ENCODE assay signal across 18 cellular contexts in genomic region chr11:35344990-35345655, GRCh38.
DNase-seq lines count a peak whose midpoint lies in the region; ATAC-seq and TF ChIP-seq lines count a peak whose summit lies in the region.
"Had no signal": no experiment of that assay in that cellular context is flagged by ENCODE, and none has a peak within 500 bp of the region (broad histone marks: within the 10 kb centered on the region; RNA-seq: fewer than 3 reads in every experiment).

No MANE protein-coding gene starts in this region.

- no peak for DNase-seq in Right ventricle myocardium inferior (ENCODE audit: missing footprints)
- DNase-seq in right atrium auricular region (ENCODE audit: low spot score) = no peak
- peak; percentile 34 for DNase-seq in NOMO-1 treated with dmso at 0.1 percent for 144 hours (lab: John Stamatoyannopoulos, UW; ENCODE audit: unreplicated experiment)
- peak; percentile 31 for DNase-seq in stimulated activated naive B cell treated with anti-CD40 and anti-IgM and Interleukin-4, amounts not matched to agents 10 μg/mL and 1 μg/mL and 100 μg/mL, for 72 hours
- DNase-seq in SW 1271 (lab: John Stamatoyannopoulos, UW) = no peak
- DNase-seq in Peyer's patch = no peak
- DNase-seq: activated CD8-positive, alpha-beta memory T cell treated with anti-CD3 and anti-CD28 coated beads, Interleukin-2, amount 50 U/mL, for 4 hours; activated naive CD8-positive, alpha-beta T cell treated with anti-CD3 and anti-CD28 coated beads for 36 hours; NCI-H1930; NCI-H526 treated with DMSO at 0.1 percent for 48 hours; trophoblast cell had no signal

- H3K4me3 ChIP-seq in right atrium auricular region (no peak overlapping the region), Peyer's patch (no peak overlapping the region)
- H3K4me3 ChIP-seq: gastroesophageal sphincter, SJSA1 had no signal

- peak overlapping the region; percentile 32 for H3K27ac Mint-ChIP-seq in stimulated activated naive B cell treated with anti-CD40 and anti-IgM and Interleukin-4, amounts not matched to agents 10 μg/mL and 1 μg/mL and 100 μg/mL, for 72 hours
- H3K27ac Mint-ChIP-seq: activated naive CD8-positive, alpha-beta T cell treated with anti-CD3 and anti-CD28 coated beads for 36 hours had no signal

- H3K36me3 ChIP-seq in right atrium auricular region (no peaks in the 10 kb centered on the region), Peyer's patch (no peaks in the 10 kb centered on the region)
- H3K36me3 ChIP-seq: gastroesophageal sphincter, SJSA1 had no signal

- H3K27me3 ChIP-seq in right atrium auricular region = no peaks in the 10 kb centered on the region
- no peaks in the 10 kb centered on the region for H3K27me3 ChIP-seq in layer of hippocampus (ENCODE audit: control insufficient read depth, insufficient read depth, low read length)
- H3K27me3 ChIP-seq in Peyer's patch = no peaks in the 10 kb centered on the region
- H3K27me3 ChIP-seq: gastroesophageal sphincter, SJSA1 had no signal

- H3K9me3 Mint-ChIP-seq in stimulated activated naive B cell treated with anti-CD40 and anti-IgM and Interleukin-4, amounts not matched to agents 10 μg/mL and 1 μg/mL and 100 μg/mL, for 72 hours = peaks cover 4 to 5% of the 10 kb centered on the region in 2 donors
- H3K9me3 Mint-ChIP-seq: activated naive CD8-positive, alpha-beta T cell treated with anti-CD3 and anti-CD28 coated beads for 36 hours; central memory CD8-positive, alpha-beta T cell had no signal

- H3K27me3 Mint-ChIP-seq in stimulated activated naive B cell treated with anti-CD40 and anti-IgM and Interleukin-4, amounts not matched to agents 10 μg/mL and 1 μg/mL and 100 μg/mL, for 72 hours = peaks cover 3 to 9% of the 10 kb centered on the region in 2 donors
- H3K27me3 Mint-ChIP-seq: activated naive CD8-positive, alpha-beta T cell treated with anti-CD3 and anti-CD28 coated beads for 36 hours; central memory CD8-positive, alpha-beta T cell had no signal

- H3K4me1 ChIP-seq in right atrium auricular region (no peaks in the 10 kb centered on the region), Peyer's patch (no peaks in the 10 kb centered on the region)

- intact Hi-C loops in Right ventricle myocardium inferior (cut with DNase I) = no loop called here

- H3K27ac ChIP-seq in right atrium auricular region = no peak overlapping the region
- peak overlapping the region; percentile 1 for H3K27ac ChIP-seq in layer of hippocampus (ENCODE audit: low read depth, low read length)
- no peak overlapping the region for H3K27ac ChIP-seq in Peyer's patch
- H3K27ac ChIP-seq: gastroesophageal sphincter, KMS-11, SJSA1, VCaP had no signal

- peaks cover 3 to 4% of the 10 kb centered on the region in 2 donors for H3K36me3 Mint-ChIP-seq in stimulated activated naive B cell treated with anti-CD40 and anti-IgM and Interleukin-4, amounts not matched to agents 10 μg/mL and 1 μg/mL and 100 μg/mL, for 72 hours
- H3K36me3 Mint-ChIP-seq: activated naive CD8-positive, alpha-beta T cell treated with anti-CD3 and anti-CD28 coated beads for 36 hours had no signal

- ATAC-seq in Right ventricle myocardium inferior = peak; percentile 28
- peak; percentile 62 to 72 for ATAC-seq in stimulated activated naive B cell treated with anti-CD40 and anti-IgM and Interleukin-4, amounts not matched to agents 10 μg/mL and 1 μg/mL and 100 μg/mL, for 72 hours (replicated peaks)
- ATAC-seq in HG02763 (IDR thresholded peaks at IDR 0.05; ENCODE audit: unreplicated experiment) = no peak
- ATAC-seq: gastroesophageal sphincter had no signal

- no peaks in the 10 kb centered on the region for H3K9me3 ChIP-seq in right atrium auricular region
- no peaks in the 10 kb centered on the region for H3K9me3 ChIP-seq in Peyer's patch
- H3K9me3 ChIP-seq: gastroesophageal sphincter, SJSA1 had no signal

- no peak for TF ChIP-seq CTCF in right atrium auricular region (IDR thresholded peaks at IDR 0.05)
- TF ChIP-seq CTCF in Peyer's patch (IDR thresholded peaks at IDR 0.05) = no peak

- H3K4me3 Mint-ChIP-seq in stimulated activated naive B cell treated with anti-CD40 and anti-IgM and Interleukin-4, amounts not matched to agents 10 μg/mL and 1 μg/mL and 100 μg/mL, for 72 hours = peak overlapping the region in 1 of 2 donors; percentile 46
- H3K4me3 Mint-ChIP-seq: activated naive CD8-positive, alpha-beta T cell treated with anti-CD3 and anti-CD28 coated beads for 36 hours; central memory CD8-positive, alpha-beta T cell had no signal

- H3K4me1 Mint-ChIP-seq in stimulated activated naive B cell treated with anti-CD40 and anti-IgM and Interleukin-4, amounts not matched to agents 10 μg/mL and 1 μg/mL and 100 μg/mL, for 72 hours = peaks cover 22 to 29% of the 10 kb centered on the region in 2 donors

- no peak for TF ChIP-seq POLR2A in Peyer's patch (IDR thresholded peaks at IDR 0.05)

Comparison
In these comparisons a context has a peak if more than half of its experiments do, and no peak if none do; other contexts are left out.
1. DNase-seq: peak in NOMO-1 treated with dmso at 0.1 percent for 144 hours (single experiment) and stimulated activated naive B cell treated with anti-CD40 and anti-IgM and Interleukin-4, amounts not matched to agents 10 μg/mL and 1 μg/mL and 100 μg/mL, for 72 hours (single experiment); none in Right ventricle myocardium inferior (single experiment), right atrium auricular region (single experiment), SW 1271 (0 of 2) and Peyer's patch (0 of 3).